ENCODE assay signal across 1 cellular context in genomic region chr12:110371408-110372055, GRCh38.
TF ChIP-seq lines count a peak whose summit lies in the region.

No MANE protein-coding gene starts in this region.

TF ChIP-seq in GM23338, 12 proteins besides CTCF, POLR2A, EP300 and RAD21 (continued from another document):
- TF ChIP-seq ETS1 (IDR thresholded peaks at IDR 0.05) (no peak), REST (IDR thresholded peaks at IDR 0.05; ENCODE audit: unreplicated experiment) (no peak)
